ENCODE assay signal across 1 cellular context in genomic region chr12:110933326-110933974, GRCh38.
TF ChIP-seq lines count a peak whose summit lies in the region.

No MANE protein-coding gene starts in this region.

TF ChIP-seq in H1, 55 proteins besides CTCF, POLR2A, EP300 and RAD21:
- TF ChIP-seq SIRT6 (IDR thresholded peaks at IDR 0.05; ENCODE audit: low read length): no peak
- TF ChIP-seq TCF12 (IDR thresholded peaks at IDR 0.05; ENCODE audit: low read depth, low read length): no peak
- no peak for TF ChIP-seq USF2 (IDR thresholded peaks at IDR 0.05; ENCODE audit: low read length)
- no peak for TF ChIP-seq CHD1 (IDR thresholded peaks at IDR 0.05; ENCODE audit: low read depth, low read length)
- no peak for TF ChIP-seq RNF2 (IDR thresholded peaks at IDR 0.05; ENCODE audit: borderline replicate concordance, low read depth, low read length, missing control alignments, poor library complexity, severe bottlenecking)
- no peak for TF ChIP-seq MAFK (IDR thresholded peaks at IDR 0.05; ENCODE audit: low read depth, low read length)
- TF ChIP-seq NRF1 (IDR thresholded peaks at IDR 0.05; ENCODE audit: low read depth, low read length): no peak
- no peak for TF ChIP-seq NANOG (IDR thresholded peaks at IDR 0.05; ENCODE audit: insufficient read depth, low read depth, low read length, poor library complexity, severe bottlenecking)
- no peak for TF ChIP-seq POU5F1 (IDR thresholded peaks at IDR 0.05; ENCODE audit: low read depth, low read length)
- TF ChIP-seq SP2 (IDR thresholded peaks at IDR 0.05; ENCODE audit: low read length): no peak
- TF ChIP-seq CBX5 (IDR thresholded peaks at IDR 0.05; ENCODE audit: low read depth, low read length): no peak
- TF ChIP-seq BCL11A (IDR thresholded peaks at IDR 0.05; ENCODE audit: low read depth in 2 of 2, low read length in 2 of 2): no peak
- TF ChIP-seq SIN3A (conservative IDR thresholded peaks at IDR 0.05 in 1 of 2, IDR thresholded peaks at IDR 0.05 in 1 of 2; ENCODE audit: low read depth in 1 of 2, low read length in 2 of 2): no peak
- TF ChIP-seq SP1 (IDR thresholded peaks at IDR 0.05; ENCODE audit: low read depth, low read length): no peak
- TF ChIP-seq SP4 (IDR thresholded peaks at IDR 0.05; ENCODE audit: low read length): no peak
- TF ChIP-seq KDM1A (IDR thresholded peaks at IDR 0.05; ENCODE audit: borderline replicate concordance, low read length): no peak
